Comparison of ENCODE assay signal across 26 cellular contexts in genomic region chr22:32901925-32902324, GRCh38.
DNase-seq lines count a peak whose midpoint lies in the region; ATAC-seq and TF ChIP-seq lines count a peak whose summit lies in the region.
"Had no signal": no experiment of that assay in that cellular context is flagged by ENCODE, and none has a peak within 500 bp of the region (broad histone marks: within the 10 kb centered on the region; RNA-seq: fewer than 3 reads in every experiment).

No MANE protein-coding gene starts in this region.

- H3K4me1 ChIP-seq in left ventricle myocardium inferior (peaks cover 16% of the 10 kb centered on the region), right atrium auricular region (peaks cover 0 to 7% of the 10 kb centered on the region in 2 donors), RWPE2 (ENCODE audit: insufficient read depth, poor library complexity, severe bottlenecking) (peaks cover 3% of the 10 kb centered on the region)
- H3K4me1 ChIP-seq: BLaER1 had no signal

- TF ChIP-seq CTCF in left ventricle myocardium inferior (IDR thresholded peaks at IDR 0.05; ENCODE audit: borderline replicate concordance) (peak; percentile 26), right atrium auricular region (IDR thresholded peaks at IDR 0.05) (no peak), RWPE2 (IDR thresholded peaks at IDR 0.05; ENCODE audit: poor library complexity, severe bottlenecking) (peak; percentile 10), epithelial cell of proximal tubule (conservative IDR thresholded peaks at IDR 0.05; ENCODE audit: low read depth, low read length) (peak; percentile 10), retinal pigment epithelial cell (conservative IDR thresholded peaks at IDR 0.05; ENCODE audit: low read depth, low read length) (peak; percentile 28)

- H3K27me3 ChIP-seq in left ventricle myocardium inferior (ENCODE audit: low read depth) (no peaks in the 10 kb centered on the region), right atrium auricular region (no peaks in the 10 kb centered on the region), RWPE2 (ENCODE audit: insufficient read depth, poor library complexity, severe bottlenecking) (no peaks in the 10 kb centered on the region)
- H3K27me3 ChIP-seq: BLaER1 had no signal

- intact Hi-C loops in left ventricle myocardium inferior (cut with micrococcal nuclease) = no loop called here

- H3K36me3 ChIP-seq in left ventricle myocardium inferior (no peaks in the 10 kb centered on the region), right atrium auricular region (no peaks in the 10 kb centered on the region), RWPE2 (ENCODE audit: low read depth) (no peaks in the 10 kb centered on the region)
- H3K36me3 ChIP-seq: BLaER1 had no signal

- H3K27ac ChIP-seq in left ventricle myocardium inferior (replicated peaks) (no peak overlapping the region), right atrium auricular region (no peak overlapping the region), RWPE2 (ENCODE audit: poor library complexity, severe bottlenecking) (no peak overlapping the region)
- H3K27ac ChIP-seq: BLaER1, GM23248, PC-9, SK-N-MC had no signal

- no peaks in the 10 kb centered on the region for H3K9me3 ChIP-seq in left ventricle myocardium inferior (replicated peaks)
- no peaks in the 10 kb centered on the region for H3K9me3 ChIP-seq in right atrium auricular region
- no peaks in the 10 kb centered on the region for H3K9me3 ChIP-seq in RWPE2 (ENCODE audit: severe bottlenecking)
- H3K9me3 ChIP-seq: BLaER1 had no signal

- no peak overlapping the region for H3K4me3 ChIP-seq in left ventricle myocardium inferior
- H3K4me3 ChIP-seq in right atrium auricular region = no peak overlapping the region
- no peak overlapping the region for H3K4me3 ChIP-seq in RWPE2 (ENCODE audit: severe bottlenecking)
- no peak overlapping the region for H3K4me3 ChIP-seq in epithelial cell of proximal tubule (ENCODE audit: low read depth, low read length)
- no peak overlapping the region for H3K4me3 ChIP-seq in retinal pigment epithelial cell (ENCODE audit: low read length)
- H3K4me3 ChIP-seq: BLaER1, GM12878, GM23248, PC-9, SK-N-MC had no signal

- ATAC-seq in RWPE2 (ENCODE audit: low read depth) (no peak), HG02840 (IDR thresholded peaks at IDR 0.05; ENCODE audit: low FRiP score, unreplicated experiment) (no peak)
- ATAC-seq: GM12878 had no signal

- DNase-seq in left ventricle myocardium inferior = no peak
- no peak for DNase-seq in right atrium auricular region (ENCODE audit: low spot score)
- no peak for DNase-seq in RWPE2 (ENCODE audit: low spot score)
- DNase-seq in epithelial cell of proximal tubule (ENCODE audit: low read depth) = no peak
- DNase-seq in retinal pigment epithelial cell (ENCODE audit: low read depth) = no peak
- DNase-seq in SKM-1 treated with dmso at 0.1 percent for 144 hours (lab: John Stamatoyannopoulos, UW; ENCODE audit: unreplicated experiment) = no peak
- no peak for DNase-seq in cerebellar nuclear complex (lab: John Stamatoyannopoulos, UW)
- DNase-seq: CD4-positive, alpha-beta T cell; COR-L47; DMS79 treated with DMSO at 0.1 percent for 48 hours; GM23248; Karpas-422; MV-4-11; NCI-H1694; NCI-H2081; NCI-H2171; NCI-H345; NCI-H524; NCI-H774; PC-9; RPMI8226; SHP77 treated with DMSO at 0.1 percent for 48 hours had no signal

Comparison
In these comparisons a context has a peak if more than half of its experiments do, and no peak if none do; other contexts are left out.
1. CTCF ChIP-seq: peak in left ventricle myocardium inferior (single experiment), RWPE2 (single experiment), epithelial cell of proximal tubule (single experiment) and retinal pigment epithelial cell (single experiment); none in right atrium auricular region (0 of 2).